Comparison of ENCODE assay signal across 7 cellular contexts in the genomic region with DNA sequence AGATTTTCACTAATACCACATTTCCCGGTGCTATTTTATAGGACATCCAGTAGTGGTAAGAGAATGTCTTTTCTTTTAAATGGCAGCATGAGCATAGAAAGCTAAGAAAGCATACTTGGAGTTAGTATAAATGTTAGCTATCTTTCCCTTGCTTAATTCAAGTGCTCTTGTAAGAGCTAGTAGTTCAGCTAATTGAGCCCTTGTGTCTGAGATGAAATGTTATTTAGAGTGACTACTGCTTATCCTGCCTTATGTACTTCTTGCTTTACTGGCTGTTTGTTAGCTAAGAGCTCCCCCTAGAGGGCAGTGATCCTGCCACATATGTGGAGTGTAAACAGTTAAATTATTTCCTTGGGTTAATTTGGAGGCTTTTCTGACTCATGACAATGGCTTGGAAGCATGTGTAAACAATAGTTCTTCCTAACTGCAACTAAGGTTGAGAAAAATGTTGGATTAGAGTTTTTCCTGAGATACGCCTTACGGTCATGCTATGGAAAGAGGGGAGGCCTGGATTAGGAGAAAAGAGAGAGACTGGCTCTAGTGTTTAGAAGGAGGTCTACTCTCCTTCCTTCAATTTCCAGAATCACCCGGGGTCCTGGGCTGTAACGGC.
DNase-seq lines count a peak whose midpoint lies in the region; ATAC-seq, FAIRE-seq and TF ChIP-seq lines count a peak whose summit lies in the region.
"Not testable (repeated sequence)": the region's sequence is repeated elsewhere in the genome, so short reads cannot be mapped to it uniquely, and the experiment has no call there.

No MANE protein-coding gene starts in this region.

- not testable (repeated sequence) for H3K27ac ChIP-seq in H9 (ENCODE audit: insufficient read length, low read depth, low read length); MM.1S (ENCODE audit: low read length); PC-3 (ENCODE audit: low read length); GM12878 (ENCODE audit: control insufficient read depth, insufficient read depth); HepG2 (ENCODE audit: extremely low read length, insufficient read depth, low read length)

- H2BK20ac ChIP-seq in H9 (ENCODE audit: low read depth, low read length, poor library complexity, severe bottlenecking) = not testable (repeated sequence)

- DNase-seq in GM12891 (ENCODE audit: insufficient read length, low spot score); H9; MM.1S; PC-3; GM12878 (ENCODE audit: low read depth, low spot score); HepG2 (ENCODE audit: low spot score); type B pancreatic cell (ENCODE audit: extremely low spot score, unreplicated experiment): not testable (repeated sequence)

- not testable (repeated sequence) for H4K91ac ChIP-seq in H9 (ENCODE audit: insufficient read length, low read depth, low read length)

- not testable (repeated sequence) for H3F3A ChIP-seq in MM.1S (ENCODE audit: insufficient read depth, low read length); PC-3 (ENCODE audit: low read length, unreplicated experiment)

- POLR2A ChIA-PET in PC-3 (lab: Charles Lee; ENCODE audit: unreplicated experiment); GM12878 (lab: Charles Lee); HepG2 (lab: Yijun Ruan, JAX): not testable (repeated sequence)

- H3K9me3 Mint-ChIP-seq in H9 = peaks cover 49 to 51% of the 10 kb centered on the region in 2 experiments
- H3K9me3 Mint-ChIP-seq in type B pancreatic cell = not testable (repeated sequence)

- SMC1A ChIA-PET in GM12878 (lab: Charles Lee; ENCODE audit: uncharacterized antibody, unreplicated experiment) = interaction anchor here (1.4 kb wide), 1 partner anchor 1623 kb away, joined by 3 read pairs; no protein-coding TSS in a partner anchor

- not testable (repeated sequence) for H2BK5ac ChIP-seq in H9 (ENCODE audit: insufficient read length, low read length)

- not testable (repeated sequence) for H3K9me2 ChIP-seq in MM.1S (replicated peaks; ENCODE audit: insufficient read depth, low read length); PC-3 (replicated peaks; ENCODE audit: low read length)

- not testable (repeated sequence) for H3K27me3 ChIP-seq in H9 (ENCODE audit: insufficient read depth, low read length); MM.1S (replicated peaks; ENCODE audit: insufficient read depth, low read length); PC-3 (ENCODE audit: low read length); GM12878 (replicated peaks in 1 of 2; ENCODE audit: control insufficient read depth in 2 of 2, insufficient read depth in 2 of 2, low read length in 1 of 2); HepG2 (ENCODE audit: control insufficient read depth in 1 of 2, insufficient read depth in 2 of 2, low read length in 2 of 2)

- peaks cover 11% of the 10 kb centered on the region for H3K9me3 ChIP-seq in H9 (ENCODE audit: control insufficient read depth, low read depth, low read length)
- H3K9me3 ChIP-seq in MM.1S (replicated peaks; ENCODE audit: insufficient read depth, low read length); PC-3 (ENCODE audit: low read length); GM12878 (replicated peaks; ENCODE audit: control insufficient read depth, insufficient read depth, low read length); HepG2 (ENCODE audit: low read length): not testable (repeated sequence)

- not testable (repeated sequence) for H3K4me3 Mint-ChIP-seq in H9, type B pancreatic cell

- H3K27me3 Mint-ChIP-seq in H9 (ENCODE audit: low read depth); type B pancreatic cell: not testable (repeated sequence)

- H3K23me2 ChIP-seq in H9 (ENCODE audit: insufficient read length, low read depth, low read length, poor library complexity, severe bottlenecking) = not testable (repeated sequence)

- no CpG with 5 or more reads among the region's 5 CpGs for WGBS in H9 (ENCODE audit: extremely low coverage, insufficient read length, low lambda C conversion rate)
- 55% methylated on average over 5 of the region's 5 CpGs for WGBS in GM12878 (ENCODE audit: insufficient coverage, insufficient replicate concordance, low lambda C conversion rate, missing lambda C conversion rate)
- WGBS in HepG2 (ENCODE audit: low lambda C conversion rate) = 18% methylated on average over 5 of the region's 5 CpGs

- not testable (repeated sequence) for H3K9ac ChIP-seq in H9 (ENCODE audit: extremely low read depth, insufficient read length, low read length); MM.1S (ENCODE audit: low read length); PC-3 (ENCODE audit: low read length); GM12878 (ENCODE audit: control insufficient read depth, insufficient read depth, low read length); HepG2 (ENCODE audit: insufficient read depth, low read depth, low read length)

- CTCF ChIA-PET in PC-3 (lab: Charles Lee); GM12878 (lab: Yijun Ruan, JAX); HepG2 (lab: Yijun Ruan, JAX; ENCODE audit: low intra/inter-chr PET ratio, low total read pairs): not testable (repeated sequence)

- H4K5ac ChIP-seq in H9 (ENCODE audit: insufficient read length, low read depth, low read length) = not testable (repeated sequence)

- not testable (repeated sequence) for H3K4me1 Mint-ChIP-seq in H9; type B pancreatic cell (ENCODE audit: unreplicated experiment)

- not testable (repeated sequence) for H3K79me2 ChIP-seq in H9 (ENCODE audit: insufficient read depth, low read length); MM.1S (ENCODE audit: low read length); PC-3 (ENCODE audit: low read length); GM12878 (ENCODE audit: control insufficient read depth, insufficient read depth, low read length); HepG2 (ENCODE audit: insufficient read depth, low read length)

- TF ChIP-seq POLR2A in GM12891 (IDR thresholded peaks at IDR 0.05; ENCODE audit: low read depth, low read length); GM12878 (IDR thresholded peaks at IDR 0.05; ENCODE audit: low read depth, low read length); HepG2 (IDR thresholded peaks at IDR 0.05; ENCODE audit: insufficient read depth in 1 of 2, low read depth in 2 of 2, low read length in 2 of 2): not testable (repeated sequence)

- H2BK12ac ChIP-seq in H9 (ENCODE audit: insufficient read length, low read depth, low read length) = not testable (repeated sequence)

- H3K56ac ChIP-seq in H9 (ENCODE audit: insufficient read length, low read depth, low read length) = not testable (repeated sequence)

- H3K4me2 ChIP-seq in H9 (ENCODE audit: insufficient read depth, insufficient read length, low read length); MM.1S (ENCODE audit: low read depth, low read length); PC-3 (ENCODE audit: low read length); GM12878 (ENCODE audit: control insufficient read depth, insufficient read depth); HepG2 (ENCODE audit: low read depth, low read length): not testable (repeated sequence)

- not testable (repeated sequence) for TF ChIP-seq EP300 in GM12878 (IDR thresholded peaks at IDR 0.05; ENCODE audit: borderline replicate concordance in 1 of 2, control insufficient read depth in 1 of 2, low read depth in 2 of 2, low read length in 2 of 2); HepG2 (IDR thresholded peaks at IDR 0.05; ENCODE audit: low read depth in 2 of 2, low read length in 2 of 2); HepG2 (CRISPR knock-in tag; IDR thresholded peaks at IDR 0.05; ENCODE audit: borderline replicate concordance)

- H3K79me1 ChIP-seq in H9 (ENCODE audit: insufficient read depth, low read depth, low read length, poor library complexity, severe bottlenecking) = not testable (repeated sequence)

- H3K14ac ChIP-seq in H9 (ENCODE audit: insufficient read depth, low read length) = not testable (repeated sequence)

- not testable (repeated sequence) for H2AFZ ChIP-seq in H9 (ENCODE audit: low read length); MM.1S (ENCODE audit: low read length); PC-3 (ENCODE audit: low read length); GM12878 (ENCODE audit: control insufficient read depth, low read depth, low read length); HepG2 (ENCODE audit: low read length)

- H3K36me3 Mint-ChIP-seq in H9 (ENCODE audit: insufficient read depth in 1 of 3, low read depth in 3 of 3) = peaks cover 18 to 57% (median 46%) of the 10 kb centered on the region in 3 experiments
- not testable (repeated sequence) for H3K36me3 Mint-ChIP-seq in type B pancreatic cell

- not testable (repeated sequence) for H4K8ac ChIP-seq in H9 (replicated peaks; ENCODE audit: insufficient read length, low read depth, low read length)

- H3K4me1 ChIP-seq in H9 (ENCODE audit: insufficient read depth, low read length); MM.1S (ENCODE audit: low read length); PC-3 (ENCODE audit: insufficient read depth, low read length); GM12878 (ENCODE audit: control insufficient read depth, insufficient read depth, low read length); HepG2 (ENCODE audit: insufficient read depth, low read length): not testable (repeated sequence)

- not testable (repeated sequence) for H2BK120ac ChIP-seq in H9 (ENCODE audit: low read depth, low read length, poor library complexity, severe bottlenecking)

- intact Hi-C loops in PC-3 (cut with micrococcal nuclease); GM12878 (cut with micrococcal nuclease; ENCODE audit: unreplicated experiment); HepG2 (cut with micrococcal nuclease; ENCODE audit: unreplicated experiment): not testable (repeated sequence)

- H3K36me3 ChIP-seq in MM.1S (replicated peaks; ENCODE audit: insufficient read depth, low read length); PC-3 (ENCODE audit: low read depth, low read length); GM12878 (ENCODE audit: control insufficient read depth in 2 of 2, insufficient read depth in 2 of 2, low read length in 1 of 2); HepG2 (replicated peaks in 1 of 2; ENCODE audit: control insufficient read depth in 1 of 2, insufficient read depth in 2 of 2, low read length in 2 of 2): not testable (repeated sequence)

- not testable (repeated sequence) for TF ChIP-seq RAD21 in GM12878 (IDR thresholded peaks at IDR 0.05; ENCODE audit: insufficient read depth, low read depth, low read length); HepG2 (CRISPR knock-in tag; IDR thresholded peaks at IDR 0.05)

- not testable (repeated sequence) for H4K20me1 ChIP-seq in H9 (ENCODE audit: control insufficient read depth, insufficient read depth, insufficient read length); MM.1S (ENCODE audit: insufficient read depth, low read length); PC-3 (ENCODE audit: low read length); GM12878 (ENCODE audit: control insufficient read depth, insufficient read depth); HepG2 (ENCODE audit: insufficient read depth, low read length)

- in situ Hi-C loops in GM12878 (cut with MboI); HepG2 (cut with HindIII; ENCODE audit: extremely low pct_ligation_motif_present, low pct_unique_long_range_greater_than_20kb): not testable (repeated sequence)

- H3K27ac Mint-ChIP-seq in H9 = peak overlapping the region in 1 of 3 experiments; percentile 89; a peak in 3 of 7 replicates
- not testable (repeated sequence) for H3K27ac Mint-ChIP-seq in type B pancreatic cell

- TF ChIP-seq CTCF in H9 (conservative IDR thresholded peaks at IDR 0.05) (peak; percentile 59), MM.1S (IDR thresholded peaks at IDR 0.05; ENCODE audit: low read length) (peak; percentile 23), PC-3 (conservative IDR thresholded peaks at IDR 0.05; ENCODE audit: low read depth, low read length) (peak; percentile 36; the same call in 1 of the 2 replicates), type B pancreatic cell (conservative IDR thresholded peaks at IDR 0.05) (peak; percentile 20)
- not testable (repeated sequence) for TF ChIP-seq CTCF in GM12878 (IDR thresholded peaks at IDR 0.05 in 2 of 3, conservative IDR thresholded peaks at IDR 0.05 in 1 of 3; ENCODE audit: control insufficient read depth in 2 of 3, extremely low read depth in 1 of 3, insufficient read depth in 1 of 3, low read depth in 3 of 3, low read length in 3 of 3); HepG2 (CRISPR knock-in tag; IDR thresholded peaks at IDR 0.05)

- not testable (repeated sequence) for BruUV-seq in PC-3 (replicated peaks; lab: Mats Ljungman, UMichigan); GM12878 (replicated peaks; lab: Mats Ljungman, UMichigan); HepG2 (replicated peaks; lab: Mats Ljungman, UMichigan)

- ATAC-seq in PC-3 = peak; percentile 37; the same call in 1 of the 2 replicates
- ATAC-seq in GM12878 = peak; percentile 37; the same call in 2 of the 3 replicates
- not testable (repeated sequence) for ATAC-seq in HepG2

- not testable (repeated sequence) for H3K4me3 ChIP-seq in MM.1S (ENCODE audit: low read length); PC-3 (ENCODE audit: low read length); GM12878; HepG2 (replicated peaks in 1 of 3; ENCODE audit: insufficient read depth in 1 of 3, low read depth in 2 of 3, low read length in 3 of 3)

- peak; percentile 84 for FAIRE-seq in GM12891 (lab: Jason Lieb, UNC)
- FAIRE-seq in GM12878 (lab: Jason Lieb, UNC) = not testable (repeated sequence)
- peak; percentile 86 for FAIRE-seq in HepG2 (lab: Jason Lieb, UNC)

- RAD21 ChIA-PET in GM12878 (lab: Charles Lee; ENCODE audit: unreplicated experiment) = not testable (repeated sequence)

- H3K18ac ChIP-seq in H9 (ENCODE audit: insufficient read length, low read depth, low read length) = not testable (repeated sequence)

- not testable (repeated sequence) for H2AK5ac ChIP-seq in H9 (ENCODE audit: insufficient read length, low read length)

- H3K23ac ChIP-seq in H9 (ENCODE audit: insufficient read length, low read depth, low read length) = not testable (repeated sequence)

- not testable (repeated sequence) for H2BK15ac ChIP-seq in H9 (ENCODE audit: low read depth, low read length)

- not testable (repeated sequence) for H3K4ac ChIP-seq in H9 (ENCODE audit: low read depth, low read length)

- H3T11ph ChIP-seq in H9 (ENCODE audit: low read length) = not testable (repeated sequence)
